21 cellular contexts compared by ENCODE assay signal in genomic region chr3:18225709-18226108, GRCh38.
A peak's percentile ranks its signal among the peaks of the same experiment; 100 is the strongest.
DNase-seq lines count a peak whose midpoint lies in the region; ATAC-seq and FAIRE-seq lines count a peak whose summit lies in the region.
"Had no signal": no experiment of that assay in that cellular context is flagged by ENCODE, and none has a peak within 500 bp of the region (broad histone marks: within the 10 kb centered on the region; RNA-seq: fewer than 3 reads in every experiment).

No MANE protein-coding gene starts in this region.

- H4K20me1 ChIP-seq in BLaER1 = no peaks in the 10 kb centered on the region

- H3K27ac ChIP-seq in BLaER1 = peak overlapping the region; percentile 84
- H3K27ac ChIP-seq: KMS-11 had no signal

- H3K9me3 Mint-ChIP-seq in stimulated activated effector memory CD8-positive, alpha-beta T cell treated with anti-CD3 and anti-CD28 coated beads, Interleukin-12 subunit alpha, Interleukin-12 subunit beta, amount 100 ng/mL, for 72 hours = no peaks in the 10 kb centered on the region
- H3K9me3 Mint-ChIP-seq: CD14-positive monocyte; CD8-positive, alpha-beta T cell; H9 had no signal

- ATAC-seq in stimulated activated effector memory CD8-positive, alpha-beta T cell treated with anti-CD3 and anti-CD28 coated beads, Interleukin-12 subunit alpha, Interleukin-12 subunit beta, amount 100 ng/mL, for 72 hours = peak; percentile 66
- ATAC-seq in HG03342 (IDR thresholded peaks at IDR 0.05; ENCODE audit: unreplicated experiment) = no peak
- ATAC-seq in HG03159 (IDR thresholded peaks at IDR 0.05; ENCODE audit: unreplicated experiment) = no peak
- ATAC-seq: CD8-positive, alpha-beta T cell; HepG2 had no signal

- H3K27me3 ChIP-seq in BLaER1 = no peaks in the 10 kb centered on the region

- no peaks in the 10 kb centered on the region for H3K36me3 Mint-ChIP-seq in stimulated activated effector memory CD8-positive, alpha-beta T cell treated with anti-CD3 and anti-CD28 coated beads, Interleukin-12 subunit alpha, Interleukin-12 subunit beta, amount 100 ng/mL, for 72 hours
- H3K36me3 Mint-ChIP-seq: CD14-positive monocyte; CD8-positive, alpha-beta T cell had no signal

- H3K9ac ChIP-seq in BLaER1 = no peak overlapping the region
- H3K9ac ChIP-seq: KMS-11 had no signal

- no peak overlapping the region for H3K4me3 Mint-ChIP-seq in stimulated activated effector memory CD8-positive, alpha-beta T cell treated with anti-CD3 and anti-CD28 coated beads, Interleukin-12 subunit alpha, Interleukin-12 subunit beta, amount 100 ng/mL, for 72 hours
- H3K4me3 Mint-ChIP-seq: CD14-positive monocyte; CD8-positive, alpha-beta T cell; H9 had no signal

- peaks cover 76% of the 10 kb centered on the region for H3K4me1 ChIP-seq in BLaER1

- H3K9me3 ChIP-seq in BLaER1 = peaks cover 16% of the 10 kb centered on the region

- H3K4me1 Mint-ChIP-seq in stimulated activated effector memory CD8-positive, alpha-beta T cell treated with anti-CD3 and anti-CD28 coated beads, Interleukin-12 subunit alpha, Interleukin-12 subunit beta, amount 100 ng/mL, for 72 hours = peaks cover 11% of the 10 kb centered on the region

- FAIRE-seq in GM19239 (lab: Jason Lieb, UNC) = peak; percentile 65
- FAIRE-seq: D721Med, GM12891, HepG2, HTR-8/SVneo had no signal

- no peaks in the 10 kb centered on the region for H3K36me3 ChIP-seq in BLaER1

- H3K27ac Mint-ChIP-seq in stimulated activated effector memory CD8-positive, alpha-beta T cell treated with anti-CD3 and anti-CD28 coated beads, Interleukin-12 subunit alpha, Interleukin-12 subunit beta, amount 100 ng/mL, for 72 hours = no peak overlapping the region
- H3K27ac Mint-ChIP-seq: CD14-positive monocyte; CD8-positive, alpha-beta T cell had no signal

- no peak for DNase-seq in GM19239 (ENCODE audit: insufficient read length, low spot score)
- peak; percentile 0 for DNase-seq in RKO (ENCODE audit: low spot score)
- DNase-seq in stimulated activated effector memory CD8-positive, alpha-beta T cell treated with anti-CD3 and anti-CD28 coated beads, Interleukin-12 subunit alpha, Interleukin-12 subunit beta, amount 100 ng/mL, for 72 hours (ENCODE audit: low spot score in 2 of 2) = no peak
- no peak for DNase-seq in NCI-H2171 treated with DMSO at 0.1 percent for 48 hours (lab: John Stamatoyannopoulos, UW)
- DNase-seq: ACHN; CD8-positive, alpha-beta T cell; COR-L47; DMS153; DMS79 treated with DMSO at 0.1 percent for 48 hours; GF-D8; GOT3; H9 had no signal

- H3K4me3 ChIP-seq in BLaER1 = no peak overlapping the region

- peak overlapping the region; percentile 88 for H3K4me2 ChIP-seq in BLaER1
- H3K4me2 ChIP-seq: KMS-11 had no signal
